ENCODE assay signal across 12 cellular contexts in genomic region chr7:64559206-64559605, GRCh38. TPM values are rescaled to one million over a fixed set of nuclear protein-coding genes. Genes with fewer than 3 reads are reported as not detected.
DNase-seq lines count a peak whose midpoint lies in the region; ATAC-seq, FAIRE-seq and TF ChIP-seq lines count a peak whose summit lies in the region.
"Had no signal": no experiment of that assay in that cellular context is flagged by ENCODE, and none has a peak within 500 bp of the region (broad histone marks: within the 10 kb centered on the region; RNA-seq: fewer than 3 reads in every experiment).

No MANE protein-coding gene starts in this region.

- no peaks in the 10 kb centered on the region for H3K27me3 Mint-ChIP-seq in astrocyte (ENCODE audit: low read depth, unreplicated experiment)
- H3K27me3 Mint-ChIP-seq in activated T-helper 1 cell treated with anti-CD3 and anti-CD28 coated beads, Interleukin-12 subunit alpha, Interleukin-12 subunit beta, Interleukin-2, Interleukin-4 antibody, amounts not matched to agents 30 ng/mL and 10 ng/mL and 1 ng/mL, durations not matched to agents 14 hours and 24 hours and 36 hours (ENCODE audit: insufficient read depth) = no peaks in the 10 kb centered on the region
- H3K27me3 Mint-ChIP-seq: naive B cell had no signal

- peaks cover 15% of the 10 kb centered on the region for H3K36me3 ChIP-seq in HUES64 (ENCODE audit: insufficient read depth, low read length)
- H3K36me3 ChIP-seq in astrocyte (ENCODE audit: insufficient read depth, low read length) = no peaks in the 10 kb centered on the region

- 94% methylated on average over 5 of the region's 5 CpGs for WGBS in HUES64

- H3K36me3 Mint-ChIP-seq in astrocyte (ENCODE audit: low read depth, unreplicated experiment) = peaks cover 14% of the 10 kb centered on the region
- H3K36me3 Mint-ChIP-seq in activated T-helper 1 cell treated with anti-CD3 and anti-CD28 coated beads, Interleukin-12 subunit alpha, Interleukin-12 subunit beta, Interleukin-2, Interleukin-4 antibody, amounts not matched to agents 30 ng/mL and 10 ng/mL and 1 ng/mL, durations not matched to agents 14 hours and 24 hours and 36 hours (ENCODE audit: low read depth) = peaks cover 43% of the 10 kb centered on the region

- peak overlapping the region; percentile 48 for H3K27ac Mint-ChIP-seq in astrocyte (ENCODE audit: unreplicated experiment)
- H3K27ac Mint-ChIP-seq in activated T-helper 1 cell treated with anti-CD3 and anti-CD28 coated beads, Interleukin-12 subunit alpha, Interleukin-12 subunit beta, Interleukin-2, Interleukin-4 antibody, amounts not matched to agents 30 ng/mL and 10 ng/mL and 1 ng/mL, durations not matched to agents 14 hours and 24 hours and 36 hours = no peak overlapping the region
- H3K27ac Mint-ChIP-seq: activated T-cell treated with anti-CD3 and anti-CD28 coated beads, Interleukin-2, amount 50 U/mL, for 72 hours; T-helper 1 cell treated with Interleukin-12 subunit alpha and Interleukin-12 subunit beta and Interleukin-4 antibody, amounts not matched to agents 30 μg/mL and 1 μg/mL, for 36 hours had no signal

- FAIRE-seq in astrocyte (lab: Jason Lieb, UNC) = no peak

- peaks cover 2% of the 10 kb centered on the region for H3K9me3 Mint-ChIP-seq in astrocyte (ENCODE audit: unreplicated experiment)
- peaks cover 44% of the 10 kb centered on the region for H3K9me3 Mint-ChIP-seq in activated T-helper 1 cell treated with anti-CD3 and anti-CD28 coated beads, Interleukin-12 subunit alpha, Interleukin-12 subunit beta, Interleukin-2, Interleukin-4 antibody, amounts not matched to agents 30 ng/mL and 10 ng/mL and 1 ng/mL, durations not matched to agents 14 hours and 24 hours and 36 hours

- H3K9ac ChIP-seq in HUES64 (ENCODE audit: low read depth, low read length) (peak overlapping the region; percentile 56; the same call in 1 of the 2 replicates), astrocyte (ENCODE audit: low read length) (peak overlapping the region; percentile 73)

- H2AFZ ChIP-seq in astrocyte (ENCODE audit: low read depth, low read length) = peak overlapping the region; percentile 32

- no peak for ATAC-seq in HG03045 (IDR thresholded peaks at IDR 0.05; ENCODE audit: unreplicated experiment)
- ATAC-seq: activated T-cell treated with anti-CD3 and anti-CD28 coated beads, Interleukin-2, amount 50 U/mL, for 72 hours had no signal

- DNase-seq in astrocyte (ENCODE audit: low read depth) (peak; percentile 46), inferior parietal cortex (ENCODE audit: extremely low spot score) (peak; percentile 48), NCI-H1048 (lab: John Stamatoyannopoulos, UW) (no peak), NCI-H510A treated with DMSO at 0.1 percent for 48 hours (lab: John Stamatoyannopoulos, UW) (no peak)
- DNase-seq in activated T-helper 1 cell treated with anti-CD3 and anti-CD28 coated beads, Interleukin-12 subunit alpha, Interleukin-12 subunit beta, Interleukin-2, Interleukin-4 antibody, amounts not matched to agents 30 ng/mL and 10 ng/mL and 1 ng/mL, durations not matched to agents 14 hours and 24 hours and 36 hours (ENCODE audit: low spot score) = no peak
- DNase-seq: activated T-cell treated with anti-CD3 and anti-CD28 coated beads, Interleukin-2, amount 50 U/mL, for 72 hours; naive B cell; stimulated activated CD4-positive, alpha-beta T cell treated with anti-CD3 and anti-CD28 coated beads, Interleukin-4, amount 100 ng/mL, for 4 hours had no signal

- H3K27ac ChIP-seq in HUES64 (ENCODE audit: low read depth, low read length) = peak overlapping the region; percentile 5; the same call in 1 of the 2 replicates
- H3K27ac ChIP-seq in astrocyte (ENCODE audit: low read depth, low read length) = peak overlapping the region; percentile 61
- peak overlapping the region; percentile 76 for H3K27ac ChIP-seq in temporal lobe (ENCODE audit: low read depth, low read length)

- peaks cover 10% of the 10 kb centered on the region for H3K4me1 Mint-ChIP-seq in astrocyte (ENCODE audit: low read depth, unreplicated experiment)
- H3K4me1 Mint-ChIP-seq in activated T-helper 1 cell treated with anti-CD3 and anti-CD28 coated beads, Interleukin-12 subunit alpha, Interleukin-12 subunit beta, Interleukin-2, Interleukin-4 antibody, amounts not matched to agents 30 ng/mL and 10 ng/mL and 1 ng/mL, durations not matched to agents 14 hours and 24 hours and 36 hours (ENCODE audit: low read depth) = peaks cover 18% of the 10 kb centered on the region

- no peaks in the 10 kb centered on the region for H3K27me3 ChIP-seq in HUES64 (ENCODE audit: insufficient read depth, low read length)
- H3K27me3 ChIP-seq in astrocyte (ENCODE audit: insufficient read depth, low read length) = no peaks in the 10 kb centered on the region

- TF ChIP-seq CTCF in astrocyte (IDR thresholded peaks at IDR 0.05; ENCODE audit: insufficient read depth, low read depth, low read length) = no peak

- intact Hi-C loops in activated T-helper 1 cell treated with anti-CD3 and anti-CD28 coated beads, Interleukin-12 subunit alpha, Interleukin-12 subunit beta, Interleukin-2, Interleukin-4 antibody, amounts not matched to agents 30 ng/mL and 10 ng/mL and 1 ng/mL, durations not matched to agents 14 hours and 24 hours and 36 hours (cut with micrococcal nuclease) = no loop called here

- H3K4me3 ChIP-seq in HUES64 (ENCODE audit: low read length) (no peak overlapping the region), astrocyte (ENCODE audit: insufficient read depth, low read depth, low read length) (no peak overlapping the region)

- H3K79me2 ChIP-seq in astrocyte (ENCODE audit: insufficient read depth, low read length) = peaks cover 68% of the 10 kb centered on the region

- peak overlapping the region; percentile 69 for H3K4me2 ChIP-seq in astrocyte (ENCODE audit: low read length)

- peaks cover 17% of the 10 kb centered on the region for H3K4me1 ChIP-seq in HUES64 (ENCODE audit: insufficient read depth, low read length)
- peaks cover 12% of the 10 kb centered on the region for H3K4me1 ChIP-seq in astrocyte (ENCODE audit: insufficient read depth, low read length)

- H3K9me3 ChIP-seq in HUES64 (ENCODE audit: insufficient read depth, low read depth, low read length) (0 out of 2 replicates have a peak, but pooled peaks cover 11% of the 10 kb centered on the region), astrocyte (ENCODE audit: insufficient read depth, low read depth, low read length) (no peaks in the 10 kb centered on the region)

- H4K20me1 ChIP-seq in astrocyte (ENCODE audit: insufficient read depth, low read length) = no peaks in the 10 kb centered on the region

- no peak overlapping the region for H3K4me3 Mint-ChIP-seq in astrocyte (ENCODE audit: unreplicated experiment)
- H3K4me3 Mint-ChIP-seq in activated T-helper 1 cell treated with anti-CD3 and anti-CD28 coated beads, Interleukin-12 subunit alpha, Interleukin-12 subunit beta, Interleukin-2, Interleukin-4 antibody, amounts not matched to agents 30 ng/mL and 10 ng/mL and 1 ng/mL, durations not matched to agents 14 hours and 24 hours and 36 hours = no peak overlapping the region
- H3K4me3 Mint-ChIP-seq: activated T-cell treated with anti-CD3 and anti-CD28 coated beads, Interleukin-2, amount 50 U/mL, for 72 hours; T-helper 1 cell treated with Interleukin-12 subunit alpha and Interleukin-12 subunit beta and Interleukin-4 antibody, amounts not matched to agents 30 μg/mL and 1 μg/mL, for 36 hours had no signal

RNA-seq across cellular contexts. Expression of gene ZNF680, which starts 3.7 kb away (rescaled TPM):
- polyA plus RNA-seq in HUES64 (2013, experiment 1 of 2) = 17.0 TPM
- 19.7 TPM for polyA plus RNA-seq in HUES64 (2013, experiment 2 of 2)
- total RNA-seq in astrocyte (5.6 and 7.1 TPM in 2 replicates), temporal lobe (45.5 TPM)
- 8.5 and 12.2 TPM in 2 replicates for total RNA-seq in activated T-helper 1 cell treated with anti-CD3 and anti-CD28 coated beads, Interleukin-12 subunit alpha, Interleukin-12 subunit beta, Interleukin-2, Interleukin-4 antibody, amounts not matched to agents 30 ng/mL and 10 ng/mL and 1 ng/mL, durations not matched to agents 14 hours and 24 hours and 36 hours

Comparison
In these comparisons a context has a peak if more than half of its experiments do, and no peak if none do; other contexts are left out.
1. H3K27ac ChIP-seq: peak in every context shown above with its lines; median percentile 76 in temporal lobe; 61 in astrocyte; 5 in HUES64.
2. DNase-seq: peak in astrocyte (single experiment) and inferior parietal cortex (single experiment); none in NCI-H1048 (single experiment), activated T-helper 1 cell treated with anti-CD3 and anti-CD28 coated beads, Interleukin-12 subunit alpha, Interleukin-12 subunit beta, Interleukin-2, Interleukin-4 antibody, amounts not matched to agents 30 ng/mL and 10 ng/mL and 1 ng/mL, durations not matched to agents 14 hours and 24 hours and 36 hours (single experiment) and NCI-H510A treated with DMSO at 0.1 percent for 48 hours (single experiment).